In genomic region chr16:1349951-1350350, GRCh38 we compare ENCODE assay signal across 1 cellular context.
TF ChIP-seq lines count a peak whose summit lies in the region.

No MANE protein-coding gene starts in this region.

TF ChIP-seq in HepG2, 621 proteins besides CTCF, POLR2A, EP300 and RAD21:
- no peak for TF ChIP-seq KLF16 (CRISPR knock-in tag; IDR thresholded peaks at IDR 0.05)
- TF ChIP-seq ZFYVE20 (CRISPR knock-in tag; IDR thresholded peaks at IDR 0.05; ENCODE audit: borderline replicate concordance, low read depth) = no peak
- no peak for TF ChIP-seq TBL1XR1 (IDR thresholded peaks at IDR 0.05; ENCODE audit: borderline replicate concordance, low read length, partially characterized antibody)
